In the genomic region with DNA sequence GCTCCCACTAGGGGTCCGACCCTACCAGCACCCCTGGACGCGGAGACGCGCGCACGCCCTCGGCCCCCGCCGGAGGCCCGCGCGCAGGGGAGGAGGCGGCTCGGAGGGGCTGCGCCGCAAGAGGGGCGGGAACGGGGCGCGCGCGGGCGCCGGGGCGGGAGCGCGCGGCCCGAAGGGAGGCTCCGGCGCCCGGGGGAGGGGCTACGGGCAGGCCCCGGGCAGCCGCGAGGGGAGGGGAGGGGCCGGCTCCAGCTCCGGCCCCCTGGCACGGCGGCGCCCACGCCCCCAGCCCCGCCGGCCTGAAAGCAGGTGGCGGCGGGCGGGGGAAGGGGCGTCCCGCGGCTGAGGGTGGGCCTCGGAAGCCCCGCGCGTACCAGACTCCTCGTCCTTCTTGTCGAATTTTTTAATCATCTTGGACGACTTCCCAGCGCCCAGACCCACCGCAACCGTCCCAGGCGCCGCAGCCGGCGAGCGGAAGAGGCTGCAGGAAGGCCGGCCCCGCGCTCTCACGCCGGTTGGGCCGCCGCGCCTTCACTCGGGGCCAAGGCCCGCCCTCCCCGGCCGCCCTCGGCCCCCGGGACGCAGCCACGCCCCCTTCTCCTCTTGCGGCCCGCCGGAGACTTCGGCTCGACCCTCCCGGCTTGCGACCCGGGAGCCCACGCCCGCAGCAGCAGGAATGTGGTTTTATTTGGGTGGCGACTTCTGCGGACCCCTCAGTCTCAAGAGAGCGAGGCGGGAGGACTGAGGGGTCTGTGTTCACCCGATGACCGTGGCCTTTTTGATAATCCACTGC, we compare ENCODE assay signal across 8 cellular contexts. TPM values are rescaled to one million over a fixed set of nuclear protein-coding genes. Genes with fewer than 3 reads are reported as not detected.
DNase-seq lines count a peak whose midpoint lies in the region; ATAC-seq, FAIRE-seq and TF ChIP-seq lines count a peak whose summit lies in the region.

A gene with protein sequence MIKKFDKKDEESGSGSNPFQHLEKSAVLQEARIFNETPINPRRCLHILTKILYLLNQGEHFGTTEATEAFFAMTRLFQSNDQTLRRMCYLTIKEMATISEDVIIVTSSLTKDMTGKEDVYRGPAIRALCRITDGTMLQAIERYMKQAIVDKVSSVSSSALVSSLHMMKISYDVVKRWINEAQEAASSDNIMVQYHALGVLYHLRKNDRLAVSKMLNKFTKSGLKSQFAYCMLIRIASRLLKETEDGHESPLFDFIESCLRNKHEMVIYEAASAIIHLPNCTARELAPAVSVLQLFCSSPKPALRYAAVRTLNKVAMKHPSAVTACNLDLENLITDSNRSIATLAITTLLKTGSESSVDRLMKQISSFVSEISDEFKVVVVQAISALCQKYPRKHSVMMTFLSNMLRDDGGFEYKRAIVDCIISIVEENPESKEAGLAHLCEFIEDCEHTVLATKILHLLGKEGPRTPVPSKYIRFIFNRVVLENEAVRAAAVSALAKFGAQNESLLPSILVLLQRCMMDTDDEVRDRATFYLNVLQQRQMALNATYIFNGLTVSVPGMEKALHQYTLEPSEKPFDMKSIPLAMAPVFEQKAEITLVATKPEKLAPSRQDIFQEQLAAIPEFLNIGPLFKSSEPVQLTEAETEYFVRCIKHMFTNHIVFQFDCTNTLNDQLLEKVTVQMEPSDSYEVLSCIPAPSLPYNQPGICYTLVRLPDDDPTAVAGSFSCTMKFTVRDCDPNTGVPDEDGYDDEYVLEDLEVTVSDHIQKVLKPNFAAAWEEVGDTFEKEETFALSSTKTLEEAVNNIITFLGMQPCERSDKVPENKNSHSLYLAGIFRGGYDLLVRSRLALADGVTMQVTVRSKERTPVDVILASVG (minus strand): TSS at position 491 of the 793 bp plus-strand sequence. CDS start 80 bp downstream, at position 411.

- peak in 1 of 2 donors; percentile 52 for TF ChIP-seq EP300 in tibial nerve (IDR thresholded peaks at IDR 0.05)

- FAIRE-seq in GM12891 (lab: Jason Lieb, UNC): peak; percentile 94

- no peaks in the 10 kb centered on the region for H3K9me3 ChIP-seq in cardiac muscle cell (ENCODE audit: low read depth)
- no peaks in the 10 kb centered on the region for H3K9me3 ChIP-seq in tibial nerve

- WGBS in tibial nerve, 2 donors: 0 to 1% methylated on average over 26 to 28 of the region's 98 CpGs

- TF ChIP-seq CTCF in cardiac muscle cell (IDR thresholded peaks at IDR 0.05; ENCODE audit: low read depth, low read length) (no peak), tibial nerve (IDR thresholded peaks at IDR 0.05) (peak in 2 of 5 experiments; percentile 20 to 32)

- peak; percentile 92 for ATAC-seq in HG02623 (IDR thresholded peaks at IDR 0.05; ENCODE audit: unreplicated experiment)
- ATAC-seq in activated naive CD8-positive, alpha-beta T cell treated with anti-CD3 and anti-CD28 coated beads, Interleukin-2, amount 50 U/mL, for 24 hours: peak; percentile 96

- H3K27ac Mint-ChIP-seq in activated naive CD8-positive, alpha-beta T cell treated with anti-CD3 and anti-CD28 coated beads, Interleukin-2, amount 50 U/mL, for 24 hours: peak within 1 kb of the TSS; percentile 62

- H3K4me1 ChIP-seq in cardiac muscle cell (ENCODE audit: low read depth) (peaks cover 6% of the 10 kb centered on the region), tibial nerve (peaks cover 0 to 19% (median 5%) of the 10 kb centered on the region in 4 donors)

- H3K4me1 Mint-ChIP-seq in activated naive CD8-positive, alpha-beta T cell treated with anti-CD3 and anti-CD28 coated beads, Interleukin-2, amount 50 U/mL, for 24 hours: peaks cover 17% of the 10 kb centered on the region

- H3K9me3 Mint-ChIP-seq in activated naive CD8-positive, alpha-beta T cell treated with anti-CD3 and anti-CD28 coated beads, Interleukin-2, amount 50 U/mL, for 24 hours: no peaks in the 10 kb centered on the region

- TF ChIP-seq POLR2A in GM12891 (IDR thresholded peaks at IDR 0.05; ENCODE audit: low read depth, low read length) (peak; percentile 54), tibial nerve (IDR thresholded peaks at IDR 0.05) (peak in 1 of 2 donors; percentile 26)

- H3K4me3 ChIP-seq in cardiac muscle cell (peak within 1 kb of the TSS; percentile 76), tibial nerve (peak within 1 kb of the TSS; percentile 60 to 91 (median 76))

- peaks cover 7% of the 10 kb centered on the region for H3K36me3 Mint-ChIP-seq in activated naive CD8-positive, alpha-beta T cell treated with anti-CD3 and anti-CD28 coated beads, Interleukin-2, amount 50 U/mL, for 24 hours (ENCODE audit: low read depth)

- H3K27me3 ChIP-seq in cardiac muscle cell (no peaks in the 10 kb centered on the region), tibial nerve (no peaks in the 10 kb centered on the region)

- peak; percentile 94 for DNase-seq in GM12891 (ENCODE audit: insufficient read length, low spot score)
- DNase-seq in NCI-H1092 (lab: John Stamatoyannopoulos, UW): peak; percentile 83
- peak; percentile 79 for DNase-seq in SW480 (ENCODE audit: low spot score)
- peak; percentile 87 for DNase-seq in activated naive CD8-positive, alpha-beta T cell treated with anti-CD3 and anti-CD28 coated beads, Interleukin-2, amount 50 U/mL, for 24 hours
- DNase-seq in cardiac muscle cell (ENCODE audit: low read depth in 1 of 2, low spot score in 1 of 2): peak; percentile 91 to 95
- DNase-seq in pons (ENCODE audit: low spot score): peak; percentile 82
- DNase-seq in tibial nerve (ENCODE audit: low spot score in 2 of 2): peak; percentile 68 to 70

- H3K36me3 ChIP-seq in cardiac muscle cell (no peaks in the 10 kb centered on the region), tibial nerve (peaks cover 0 to 10% (median 0%) of the 10 kb centered on the region in 3 donors)

- H3K27me3 Mint-ChIP-seq in activated naive CD8-positive, alpha-beta T cell treated with anti-CD3 and anti-CD28 coated beads, Interleukin-2, amount 50 U/mL, for 24 hours: peaks cover 11% of the 10 kb centered on the region

- peak within 1 kb of the TSS; percentile 81 for H3K27ac ChIP-seq in cardiac muscle cell
- peak within 1 kb of the TSS; percentile 79 to 90 (median 82) for H3K27ac ChIP-seq in tibial nerve

- peak within 1 kb of the TSS; percentile 82 for H3K4me3 Mint-ChIP-seq in activated naive CD8-positive, alpha-beta T cell treated with anti-CD3 and anti-CD28 coated beads, Interleukin-2, amount 50 U/mL, for 24 hours

TF ChIP-seq in GM12891, 5 proteins besides CTCF, POLR2A, EP300 and RAD21:
- TF ChIP-seq TAF1 (IDR thresholded peaks at IDR 0.05; ENCODE audit: low read depth, low read length) (0 out of 2 replicates have a peak, but pooled peaks have one; percentile 16), PAX5 (IDR thresholded peaks at IDR 0.05; ENCODE audit: insufficient read depth, low read length, severe bottlenecking) (no peak), SPI1 (IDR thresholded peaks at IDR 0.05; ENCODE audit: low read depth, low read length) (no peak), POLR2AphosphoS5 (IDR thresholded peaks at IDR 0.05; ENCODE audit: low read depth, low read length) (peak; percentile 39; the same call in 1 of the 2 replicates), POU2F2 (IDR thresholded peaks at IDR 0.05; ENCODE audit: low read depth, low read length) (no peak)

RNA-seq across cellular contexts. Expression of the gene that starts here (rescaled TPM):
- 20.3 TPM for polyA plus RNA-seq in GM12891 (2012; ENCODE audit: low read depth, missing spikeins)
- total RNA-seq in cardiac muscle cell (26.8 and 35.1 TPM in 2 replicates), tibial nerve (10 to 100 TPM; 12.7 to 22.7 (median 20.2) TPM)
- 7.0 and 8.8 TPM in 2 replicates for polyA plus RNA-seq in cardiac muscle cell

Comparison
In these comparisons a context has a peak if more than half of its experiments do, and no peak if none do; other contexts are left out.
1. Peak in every context shown above with its lines: DNase-seq, ATAC-seq, H3K4me3 ChIP-seq and H3K27ac ChIP-seq.